Comparison of ENCODE assay signal across 18 cellular contexts in the genomic region with DNA sequence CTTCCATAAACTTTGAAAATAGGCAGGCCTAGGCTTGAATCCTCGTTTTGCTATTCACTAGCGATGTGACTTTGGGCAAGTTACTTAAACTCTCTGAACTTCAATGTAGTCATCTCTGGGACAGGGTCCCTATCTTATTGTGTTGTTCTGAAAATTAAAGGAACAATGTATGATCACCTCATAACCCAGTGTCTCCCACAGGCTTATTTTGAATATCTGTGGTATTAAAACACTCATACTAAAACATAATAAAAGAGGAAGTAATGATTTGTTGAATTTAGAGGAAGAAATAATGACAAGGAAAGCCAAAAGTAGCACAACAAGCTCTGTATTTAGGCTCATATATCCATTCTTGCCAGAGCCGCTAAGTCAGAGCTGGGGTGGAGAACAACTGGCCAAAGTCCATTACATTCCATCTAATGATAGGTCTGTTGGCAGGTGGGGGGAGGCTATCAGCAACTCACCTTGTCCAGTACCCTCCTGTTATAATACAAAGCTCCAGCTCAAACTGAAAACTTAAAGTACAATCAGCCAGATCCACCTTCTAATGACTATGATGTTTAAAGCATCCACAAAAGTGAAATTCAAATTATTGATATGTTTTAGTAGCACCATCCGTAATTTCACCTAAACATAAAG.
DNase-seq lines count a peak whose midpoint lies in the region; ATAC-seq and FAIRE-seq lines count a peak whose summit lies in the region.
"Had no signal": no experiment of that assay in that cellular context is flagged by ENCODE, and none has a peak within 500 bp of the region (broad histone marks: within the 10 kb centered on the region; RNA-seq: fewer than 3 reads in every experiment).

No MANE protein-coding gene starts in this region.

- no peaks in the 10 kb centered on the region for H3K27me3 ChIP-seq in naive thymus-derived CD4-positive, alpha-beta T cell (ENCODE audit: control insufficient read depth in 2 of 2, insufficient read depth in 2 of 2, low read length in 2 of 2)
- H3K27me3 ChIP-seq: ascending aorta, BLaER1 had no signal

- peaks cover 0 to 6% (median 0%) of the 10 kb centered on the region in 7 donors for H3K4me1 Mint-ChIP-seq in naive thymus-derived CD4-positive, alpha-beta T cell

- H3K36me3 Mint-ChIP-seq in naive thymus-derived CD4-positive, alpha-beta T cell, result peaks cover 0 to 4% (median 0%) of the 10 kb centered on the region in 5 donors
- H3K36me3 Mint-ChIP-seq: activated CD4-positive, alpha-beta memory T cell treated with anti-CD3 and anti-CD28 coated beads for 36 hours had no signal

- no peaks in the 10 kb centered on the region for H3K9me3 ChIP-seq in naive thymus-derived CD4-positive, alpha-beta T cell (ENCODE audit: control insufficient read depth in 2 of 3, low read length in 3 of 3)
- H3K9me3 ChIP-seq: ascending aorta, BLaER1 had no signal

- H3K4me3 Mint-ChIP-seq in naive thymus-derived CD4-positive, alpha-beta T cell, result no peak overlapping the region
- H3K4me3 Mint-ChIP-seq: activated CD4-positive, alpha-beta memory T cell treated with anti-CD3 and anti-CD28 coated beads for 36 hours had no signal

- DNase-seq in HTR-8/SVneo (ENCODE audit: insufficient read length, low spot score), result no peak
- no peak for DNase-seq in naive thymus-derived CD4-positive, alpha-beta T cell
- no peak for DNase-seq in AG08395 (ENCODE audit: low spot score)
- DNase-seq in foreskin melanocyte, result no peak
- DNase-seq: activated CD4-positive, alpha-beta memory T cell treated with anti-CD3 and anti-CD28 coated beads for 36 hours; cortex of kidney; NCI-H2081 treated with DMSO at 0.1 percent for 48 hours; NCI-H69; SHP77; stimulated activated CD4-positive, alpha-beta T cell treated with anti-CD3 and anti-CD28 coated beads, Interleukin-2, amount 100 ng/mL, for 24 hours; trophoblast cell had no signal

- H3K4me3 ChIP-seq in naive thymus-derived CD4-positive, alpha-beta T cell (ENCODE audit: low read length), result no peak overlapping the region
- H3K4me3 ChIP-seq: ascending aorta, BLaER1 had no signal

- no peaks in the 10 kb centered on the region for H3K4me1 ChIP-seq in naive thymus-derived CD4-positive, alpha-beta T cell (ENCODE audit: control insufficient read depth in 2 of 2, insufficient read depth in 2 of 2, low read length in 2 of 2)
- H3K4me1 ChIP-seq: ascending aorta, BLaER1 had no signal

- POLR2A ChIA-PET in naive thymus-derived CD4-positive, alpha-beta T cell (lab: Charles Lee), result no interaction called here

- H3K27ac ChIP-seq in naive thymus-derived CD4-positive, alpha-beta T cell (ENCODE audit: low read depth, low read length), result no peak overlapping the region
- H3K27ac ChIP-seq: ascending aorta, BLaER1 had no signal

- peak; percentile 20 for FAIRE-seq in HTR-8/SVneo (lab: Jason Lieb, UNC)

- intact Hi-C loops in naive thymus-derived CD4-positive, alpha-beta T cell (cut with micrococcal nuclease), result no loop called here

- H3K36me3 ChIP-seq in naive thymus-derived CD4-positive, alpha-beta T cell (ENCODE audit: control insufficient read depth in 2 of 3, insufficient read depth in 3 of 3, low read length in 3 of 3), result no peaks in the 10 kb centered on the region
- H3K36me3 ChIP-seq: ascending aorta, BLaER1 had no signal

- CTCF ChIA-PET in naive thymus-derived CD4-positive, alpha-beta T cell (lab: Charles Lee), result no interaction called here

- peaks cover 10 to 25% (median 11%) of the 10 kb centered on the region in 5 donors for H3K27me3 Mint-ChIP-seq in naive thymus-derived CD4-positive, alpha-beta T cell

- no peak overlapping the region for H3K27ac Mint-ChIP-seq in naive thymus-derived CD4-positive, alpha-beta T cell
- H3K27ac Mint-ChIP-seq: activated CD4-positive, alpha-beta memory T cell treated with anti-CD3 and anti-CD28 coated beads for 36 hours had no signal

- peaks cover 0 to 2% (median 0%) of the 10 kb centered on the region in 11 donors for H3K9me3 Mint-ChIP-seq in naive thymus-derived CD4-positive, alpha-beta T cell
- H3K9me3 Mint-ChIP-seq: activated CD4-positive, alpha-beta memory T cell treated with anti-CD3 and anti-CD28 coated beads for 36 hours had no signal

- peak; percentile 44 for ATAC-seq in GM18520 (IDR thresholded peaks at IDR 0.05; ENCODE audit: unreplicated experiment)
- ATAC-seq in HG02870 (IDR thresholded peaks at IDR 0.05; ENCODE audit: unreplicated experiment), result peak; percentile 69
- ATAC-seq in naive thymus-derived CD4-positive, alpha-beta T cell, result peak; percentile 43
- no peak for ATAC-seq in HG03108 (IDR thresholded peaks at IDR 0.05; ENCODE audit: unreplicated experiment)
- ATAC-seq: esophagus mucosa, HCT116 had no signal
